ENCODE assay signal across 8 cellular contexts in the genomic region with DNA sequence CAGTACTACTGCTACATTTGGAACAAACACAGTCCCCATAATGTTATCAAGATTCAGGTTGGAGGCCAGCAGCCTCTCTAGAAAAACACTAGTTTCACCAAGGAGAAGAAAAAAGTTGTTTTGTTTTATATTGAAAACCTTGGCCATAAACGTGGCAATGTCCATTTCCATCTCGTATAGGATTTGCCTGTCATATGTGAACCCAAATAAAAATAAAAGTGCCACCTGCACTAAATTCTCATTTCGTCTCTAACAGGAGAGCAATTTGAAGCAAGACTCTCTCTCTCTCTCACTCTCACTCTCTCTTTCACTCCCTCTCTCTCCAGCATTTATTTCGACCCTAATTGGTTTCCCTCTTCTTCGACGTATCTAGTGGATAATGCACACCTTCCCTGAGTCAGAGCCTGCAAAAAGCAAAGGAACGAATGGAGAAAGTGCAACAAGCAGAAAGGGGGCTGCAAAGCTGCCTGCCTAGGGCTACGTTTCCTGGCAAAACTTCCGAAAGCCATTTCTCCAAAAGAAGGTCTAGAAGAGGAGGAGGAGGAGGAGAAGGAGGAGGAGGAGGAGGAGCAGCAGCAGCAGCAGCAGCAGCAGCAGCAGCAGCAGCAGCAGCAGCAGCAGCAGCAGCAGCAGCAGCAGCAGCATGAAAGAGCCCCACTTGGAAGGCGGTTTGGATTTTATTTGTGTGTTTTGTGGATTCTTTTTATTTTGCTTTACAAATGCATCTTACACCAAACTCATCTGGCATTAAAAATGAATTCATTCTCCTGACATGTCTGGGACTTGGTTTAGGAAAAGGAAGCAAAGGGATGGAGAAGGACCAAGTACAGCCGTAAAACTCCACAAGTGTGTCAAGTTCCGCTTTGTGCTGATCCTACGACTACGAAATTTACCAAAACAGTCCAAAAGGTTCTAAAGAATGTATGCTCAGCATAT. TPM values are rescaled to one million over a fixed set of nuclear protein-coding genes. Genes with fewer than 3 reads are reported as not detected.
DNase-seq lines count a peak whose midpoint lies in the region; ATAC-seq, FAIRE-seq and TF ChIP-seq lines count a peak whose summit lies in the region.

No MANE protein-coding gene starts in this region.

- H3K36me3 Mint-ChIP-seq in memory B cell, result peaks cover 4% of the 10 kb centered on the region

- no peak for DNase-seq in right lobe of liver
- no peak for DNase-seq in HepG2 (ENCODE audit: low spot score)
- DNase-seq in K562 (ENCODE audit: extremely low read depth in 1 of 4, low spot score in 3 of 4), result no peak
- no peak for DNase-seq in memory B cell (ENCODE audit: low spot score in 2 of 2)
- no peak for DNase-seq in activated gamma-delta T cell treated with Interleukin-2 at 50 U/mL for 16 hours
- no peak for DNase-seq in foreskin melanocyte

- TF ChIP-seq POLR2A in right lobe of liver (IDR thresholded peaks at IDR 0.05) (no peak), HepG2 (IDR thresholded peaks at IDR 0.05; ENCODE audit: insufficient read depth in 1 of 2, low read depth in 2 of 2, low read length in 2 of 2) (no peak), K562 (conservative IDR thresholded peaks at IDR 0.05) (no peak)

- in situ Hi-C loops in HepG2 (cut with HindIII; ENCODE audit: extremely low pct_ligation_motif_present, low pct_unique_long_range_greater_than_20kb) (no loop called here), K562 (cut with MboI) (no loop called here)

- no peaks in the 10 kb centered on the region for H3K9me3 Mint-ChIP-seq in memory B cell

- no peak for TF ChIP-seq RAD21 in HepG2 (CRISPR knock-in tag; IDR thresholded peaks at IDR 0.05)
- no peak for TF ChIP-seq RAD21 in K562 (CRISPR knock-in tag; conservative IDR thresholded peaks at IDR 0.05 in 1 of 2, IDR thresholded peaks at IDR 0.05 in 1 of 2)

- no peaks in the 10 kb centered on the region for H3K9me3 ChIP-seq in right lobe of liver
- no peaks in the 10 kb centered on the region for H3K9me3 ChIP-seq in HepG2 (ENCODE audit: low read length)
- H3K9me3 ChIP-seq in K562 (replicated peaks; ENCODE audit: control insufficient read depth, insufficient read depth, low read depth, low read length), result no peaks in the 10 kb centered on the region

- H3K4me3 ChIP-seq in right lobe of liver, result peak overlapping the region in 1 of 3 donors; percentile 20
- H3K4me3 ChIP-seq in HepG2 (replicated peaks in 1 of 3; ENCODE audit: insufficient read depth in 1 of 3, low read depth in 2 of 3, low read length in 3 of 3), result no peak overlapping the region
- H3K4me3 ChIP-seq in K562, result peak overlapping the region; percentile 30
- peak overlapping the region; percentile 96 for H3K4me3 ChIP-seq in urinary bladder (ENCODE audit: low read depth, low read length)

- H3K27ac ChIP-seq in right lobe of liver, result peak overlapping the region in 2 of 3 donors; percentile 5 to 10
- no peak overlapping the region for H3K27ac ChIP-seq in HepG2 (ENCODE audit: extremely low read length, insufficient read depth, low read length)
- H3K27ac ChIP-seq in K562 (ENCODE audit: extremely low read depth, low read depth, low read length), result peak overlapping the region; percentile 36; the same call in 2 of the 3 replicates
- peak overlapping the region; percentile 59 for H3K27ac ChIP-seq in urinary bladder (ENCODE audit: low read depth)

- TF ChIP-seq CTCF in right lobe of liver (IDR thresholded peaks at IDR 0.05) (no peak), HepG2 (CRISPR knock-in tag; IDR thresholded peaks at IDR 0.05) (no peak), K562 (IDR thresholded peaks at IDR 0.05 in 2 of 3, conservative IDR thresholded peaks at IDR 0.05 in 1 of 3; ENCODE audit: insufficient read depth in 2 of 3, low read depth in 1 of 3, low read length in 3 of 3) (no peak)

- FAIRE-seq in HepG2 (lab: Jason Lieb, UNC) (no peak), K562 (lab: Jason Lieb, UNC) (peak; percentile 65)

- 34% methylated on average over 14 of the region's 14 CpGs for WGBS in right lobe of liver (ENCODE audit: insufficient coverage, low coverage, low lambda C conversion rate, missing lambda C conversion rate)
- WGBS in HepG2 (ENCODE audit: low lambda C conversion rate), result 26% methylated on average over 14 of the region's 14 CpGs
- WGBS in K562 (ENCODE audit: insufficient coverage, low coverage, missing lambda C conversion rate), result 16% methylated on average over 14 of the region's 14 CpGs
- WGBS in urinary bladder, result 23% methylated on average over 14 of the region's 14 CpGs

- POLR2A ChIA-PET in HepG2 (lab: Yijun Ruan, JAX), result no interaction called here
- POLR2A ChIA-PET in K562 (lab: Yijun Ruan, JAX), result interaction anchor here (1.5 kb wide), 1 partner anchor 10 kb away, joined by 4 read pairs; no protein-coding TSS in a partner anchor

- TF ChIP-seq EP300 in HepG2 (IDR thresholded peaks at IDR 0.05; ENCODE audit: low read depth in 2 of 2, low read length in 2 of 2), result no peak
- TF ChIP-seq EP300 in HepG2 (CRISPR knock-in tag; IDR thresholded peaks at IDR 0.05; ENCODE audit: borderline replicate concordance), result no peak
- TF ChIP-seq EP300 in K562 (IDR thresholded peaks at IDR 0.05; ENCODE audit: low read length), result no peak

- H2AFZ ChIP-seq in HepG2 (ENCODE audit: low read length), result no peak overlapping the region
- peak overlapping the region; percentile 43 for H2AFZ ChIP-seq in K562 (ENCODE audit: low read depth, low read length)

- H3K9ac ChIP-seq in HepG2 (ENCODE audit: insufficient read depth, low read depth, low read length) (no peak overlapping the region), K562 (ENCODE audit: insufficient read depth in 1 of 2, low read depth in 2 of 2, low read length in 2 of 2) (peak overlapping the region; percentile 10 to 39; a peak in 3 of 4 replicates)

- intact Hi-C loops in right lobe of liver (cut with DNase I), result no loop called here
- intact Hi-C loops in HepG2 (cut with micrococcal nuclease; ENCODE audit: unreplicated experiment), result no loop called here
- intact Hi-C loops in K562 (cut with micrococcal nuclease), result loop anchor here (5.0 kb wide), 1 partner anchor 64 kb away; no protein-coding TSS in a partner anchor

- no TSS peak for BruUV-seq in HepG2 (replicated peaks; lab: Mats Ljungman, UMichigan)
- TSS peak; percentile 44 for BruUV-seq in K562 (replicated peaks; lab: Mats Ljungman, UMichigan)

- CTCF ChIA-PET in HepG2 (lab: Yijun Ruan, JAX; ENCODE audit: low intra/inter-chr PET ratio, low total read pairs), result no interaction called here
- CTCF ChIA-PET in K562 (lab: Yijun Ruan, JAX; ENCODE audit: low intra/inter-chr PET ratio), result no interaction called here

- peak overlapping the region; percentile 83 for H3K27ac Mint-ChIP-seq in memory B cell

- H3K36me3 ChIP-seq in right lobe of liver, result no peaks in the 10 kb centered on the region
- no peaks in the 10 kb centered on the region for H3K36me3 ChIP-seq in HepG2 (replicated peaks in 1 of 2; ENCODE audit: control insufficient read depth in 1 of 2, insufficient read depth in 2 of 2, low read length in 2 of 2)
- peaks cover 4% of the 10 kb centered on the region; the same call in 1 of the 3 replicates for H3K36me3 ChIP-seq in K562 (ENCODE audit: control insufficient read depth, insufficient read depth, low read length)
- H3K36me3 ChIP-seq in urinary bladder (ENCODE audit: insufficient read depth), result no peaks in the 10 kb centered on the region

- peak overlapping the region; percentile 93 for H3K4me3 Mint-ChIP-seq in memory B cell

- no peaks in the 10 kb centered on the region for H3K79me2 ChIP-seq in HepG2 (ENCODE audit: insufficient read depth, low read length)
- H3K79me2 ChIP-seq in K562 (ENCODE audit: control insufficient read depth, insufficient read depth, low read length), result peaks cover 44% of the 10 kb centered on the region

- H3K4me1 ChIP-seq in right lobe of liver (no peaks in the 10 kb centered on the region), HepG2 (ENCODE audit: insufficient read depth, low read length) (no peaks in the 10 kb centered on the region), K562 (replicated peaks in 1 of 2; ENCODE audit: control insufficient read depth in 2 of 2, insufficient read depth in 2 of 2, low read length in 2 of 2) (peaks cover 6 to 9% of the 10 kb centered on the region in 2 experiments; a peak in 4 of 5 replicates), urinary bladder (ENCODE audit: insufficient read depth) (no peaks in the 10 kb centered on the region)

- H4K20me1 ChIP-seq in HepG2 (ENCODE audit: insufficient read depth, low read length), result no peaks in the 10 kb centered on the region
- H4K20me1 ChIP-seq in K562 (replicated peaks; ENCODE audit: control insufficient read depth, insufficient read depth, low read length), result no peaks in the 10 kb centered on the region

- H3K9me1 ChIP-seq in K562 (ENCODE audit: control insufficient read depth, insufficient read depth, low read length), result no peaks in the 10 kb centered on the region

- peaks cover 26% of the 10 kb centered on the region for H3K4me1 Mint-ChIP-seq in memory B cell

- no peak overlapping the region for H3K4me2 ChIP-seq in HepG2 (ENCODE audit: low read depth, low read length)
- H3K4me2 ChIP-seq in K562 (ENCODE audit: insufficient read depth, low read length), result peak overlapping the region; percentile 77

- peaks cover 7% of the 10 kb centered on the region for H3K27me3 Mint-ChIP-seq in memory B cell

- no peak for ATAC-seq in right lobe of liver
- ATAC-seq in HepG2, result no peak
- peak; percentile 13; the same call in 1 of the 3 replicates for ATAC-seq in K562
- ATAC-seq in memory B cell (ENCODE audit: low read depth), result no peak
- ATAC-seq in GM21619 (IDR thresholded peaks at IDR 0.05; ENCODE audit: unreplicated experiment), result no peak

- H3K27me3 ChIP-seq in right lobe of liver (no peaks in the 10 kb centered on the region), HepG2 (ENCODE audit: control insufficient read depth in 1 of 2, insufficient read depth in 2 of 2, low read length in 2 of 2) (peaks cover 0 to 19% of the 10 kb centered on the region in 2 experiments; a peak in 3 of 5 replicates), K562 (ENCODE audit: control insufficient read depth in 2 of 2, insufficient read depth in 2 of 2, low read length in 2 of 2) (no peaks in the 10 kb centered on the region)

RNA-seq across cellular contexts. Expression of a gene that starts 2.1 kb away (rescaled TPM):
- total RNA-seq in right lobe of liver, result 10 to 100 TPM in 3 of 6 experiments, 1 to 10 TPM in 3; 8.1 to 19.5 (median 10.4) TPM
- not detected in 2 replicates for total RNA-seq in HepG2 (2016; rRNA removed; fragmentation: Illumina TruSeq; extraction: Trizol)
- not detected in 2 replicates for total RNA-seq in HepG2 (2016; cell fraction: cytosol; rRNA removed; fragmentation: Illumina TruSeq; extraction: Trizol; ENCODE audit: low read depth)
- total RNA-seq in HepG2 (2016; cell fraction: insoluble cytoplasmic fraction; rRNA removed; fragmentation: Illumina TruSeq; extraction: Trizol), result not detected in 2 replicates
- total RNA-seq in HepG2 (2016; cell fraction: membrane; rRNA removed; fragmentation: Illumina TruSeq; extraction: Trizol), result not detected in 2 replicates
- not detected in 2 replicates for total RNA-seq in HepG2 (2016; cell fraction: nucleus; rRNA removed; fragmentation: Illumina TruSeq; extraction: Trizol)
- not detected in 2 replicates for polyA plus RNA-seq in HepG2 (2011; rRNA removed)
- polyA plus RNA-seq in HepG2 (2011; cell fraction: cytosol; rRNA removed), result not detected in 2 replicates
- 0.02 and 0.14 TPM in 2 replicates for polyA plus RNA-seq in HepG2 (2011; cell fraction: nucleus; rRNA removed)
- polyA plus RNA-seq in HepG2 (2012), result not detected in 2 replicates
- polyA plus RNA-seq in HepG2 (2016; cell fraction: cytosol; fragmentation: Illumina TruSeq; extraction: Trizol; ENCODE audit: low read depth), result not detected in 2 replicates
- polyA plus RNA-seq in HepG2 (2016; cell fraction: insoluble cytoplasmic fraction; fragmentation: Illumina TruSeq; extraction: Trizol; ENCODE audit: low read depth), result not detected in 2 replicates
- not detected in 2 replicates for polyA plus RNA-seq in HepG2 (2016; cell fraction: membrane; fragmentation: Illumina TruSeq; extraction: Trizol; ENCODE audit: low read depth)
- polyA plus RNA-seq in HepG2 (2016; cell fraction: nucleus; fragmentation: Illumina TruSeq; extraction: Trizol; ENCODE audit: insufficient read depth, low read depth), result not detected in 2 replicates
- polyA minus RNA-seq in HepG2 (2011; rRNA and poly(A)+ RNA removed; ENCODE audit: low replicate concordance), result 1.3 TPM in 1 of 2 replicates, not detected in the other
- polyA minus RNA-seq in HepG2 (2011; cell fraction: cytosol; rRNA and poly(A)+ RNA removed), result not detected in 2 replicates
- 0.37 TPM in 1 of 2 replicates, not detected in the other for polyA minus RNA-seq in HepG2 (2011; cell fraction: nucleus; rRNA and poly(A)+ RNA removed)
- total RNA-seq in K562 (2011; cell fraction: chromatin; rRNA removed; ENCODE audit: low replicate concordance), result 45.5 and 85.0 TPM in 2 replicates
- 14.8 and 17.6 TPM in 2 replicates for total RNA-seq in K562 (2011; cell fraction: nucleolus; rRNA removed)
- 40.0 and 62.5 TPM in 2 replicates for total RNA-seq in K562 (2011; cell fraction: nucleoplasm; rRNA removed)
- 10.7 and 14.3 TPM in 2 replicates for total RNA-seq in K562 (2014; rRNA removed)
- 19.4 and 21.8 TPM in 2 replicates for total RNA-seq in K562 (2014; rRNA removed; fragmentation: Illumina TruSeq; extraction: Trizol)
- 17.8 and 18.2 TPM in 2 replicates for total RNA-seq in K562 (2015; rRNA removed; fragmentation: Illumina TruSeq; extraction: Trizol)
- total RNA-seq in K562 (2021), result 22.9 and 24.7 TPM in 2 replicates
- polyA plus RNA-seq in K562 (2011; rRNA removed), result 19.2 and 19.4 TPM in 2 replicates
- 12.0 and 16.7 TPM in 2 replicates for polyA plus RNA-seq in K562 (2011; cell fraction: cytosol; rRNA removed)
- polyA plus RNA-seq in K562 (2011; cell fraction: nucleus; rRNA removed), result 25.4 and 32.0 TPM in 2 replicates
- polyA plus RNA-seq in K562 (2012), result 10.3 and 11.8 TPM in 2 replicates
- polyA plus RNA-seq in K562 (2014; fragmentation: Illumina TruSeq; extraction: Trizol), result 10.8 and 15.2 TPM in 2 replicates
- 10 to 100 TPM in 1 of 2 experiments, 1 to 10 TPM in 1; 4.8 to 10.0 TPM for polyA plus RNA-seq in K562 (2014; fragmentation: Nextera tagmentation; extraction: Ambion mirVana)
- polyA plus RNA-seq in K562 (2014; rRNA removed), result 8.4 and 8.6 TPM in 2 replicates
- 53.3 and 60.8 TPM in 2 replicates for polyA minus RNA-seq in K562 (2011; rRNA and poly(A)+ RNA removed)
- 13.0 and 18.2 TPM in 2 replicates for polyA minus RNA-seq in K562 (2011; cell fraction: cytosol; rRNA and poly(A)+ RNA removed)
- polyA minus RNA-seq in K562 (2011; cell fraction: nucleus; rRNA and poly(A)+ RNA removed), result 39.3 and 82.2 TPM in 2 replicates
- 464 TPM for total RNA-seq in urinary bladder
- 46.3 TPM for polyA plus RNA-seq in urinary bladder

Comparison
In these comparisons a context has a peak if more than half of its experiments do, and no peak if none do; other contexts are left out.
1. H3K4me3 ChIP-seq: peak in K562 (single experiment) and urinary bladder (single experiment); none in HepG2 (0 of 3).